In the genomic region with DNA sequence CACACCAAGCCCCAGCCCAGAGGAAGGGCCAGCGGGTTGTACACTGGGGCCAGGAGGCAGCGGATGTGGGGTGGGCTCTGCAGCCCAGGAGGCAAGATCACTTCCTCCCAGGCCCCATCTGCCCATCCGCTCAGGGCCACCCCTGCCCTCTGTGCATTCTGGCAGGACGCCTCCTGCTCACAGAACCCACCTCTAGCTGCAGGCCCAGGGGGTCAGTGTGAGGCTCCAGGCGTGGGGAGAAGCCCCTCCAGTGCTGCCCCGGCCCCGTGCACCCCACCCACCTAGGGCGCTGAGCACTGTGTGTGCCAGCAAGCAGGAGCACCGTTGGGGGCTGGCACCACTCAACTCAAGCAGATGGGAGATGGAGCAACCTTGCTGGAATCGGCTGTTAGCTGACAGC, we compare ENCODE assay signal across 19 cellular contexts.
"Had no signal": no experiment of that assay in that cellular context is flagged by ENCODE, and none has a peak within 500 bp of the region (broad histone marks: within the 10 kb centered on the region; RNA-seq: fewer than 3 reads in every experiment).

No MANE protein-coding gene starts in this region.

- H3K9me3 Mint-ChIP-seq: activated T-cell treated with anti-CD3 and anti-CD28 coated beads, Interleukin-2, amount 50 U/mL, for 72 hours; nephron progenitor cell; stimulated activated effector memory CD8-positive, alpha-beta T cell treated with anti-CD3 and anti-CD28 coated beads, Interleukin-12 subunit alpha, Interleukin-12 subunit beta, amount 100 ng/mL, for 72 hours had no signal

- H3K27ac Mint-ChIP-seq: activated T-cell treated with anti-CD3 and anti-CD28 coated beads, Interleukin-2, amount 50 U/mL, for 72 hours; nephron progenitor cell; stimulated activated effector memory CD8-positive, alpha-beta T cell treated with anti-CD3 and anti-CD28 coated beads, Interleukin-12 subunit alpha, Interleukin-12 subunit beta, amount 100 ng/mL, for 72 hours had no signal

- H3K27ac ChIP-seq: ascending aorta, gastrocnemius medialis, heart right ventricle, skin epidermis, thoracic aorta, upper lobe of left lung had no signal

- H3K36me3 Mint-ChIP-seq: stimulated activated effector memory CD8-positive, alpha-beta T cell treated with anti-CD3 and anti-CD28 coated beads, Interleukin-12 subunit alpha, Interleukin-12 subunit beta, amount 100 ng/mL, for 72 hours had no signal

- H3K4me3 ChIP-seq: ascending aorta, gastrocnemius medialis, heart right ventricle, lung, skin epidermis, thoracic aorta, upper lobe of left lung had no signal

- H3K9me3 ChIP-seq: ascending aorta, gastrocnemius medialis, heart right ventricle, thoracic aorta, upper lobe of left lung had no signal

- H3K4me1 ChIP-seq: ascending aorta had no signal

- H3K36me3 ChIP-seq: ascending aorta, gastrocnemius medialis, heart right ventricle, thoracic aorta, upper lobe of left lung had no signal

- ATAC-seq: activated T-cell treated with anti-CD3 and anti-CD28 coated beads, Interleukin-2, amount 50 U/mL, for 72 hours; esophagus mucosa; gastrocnemius medialis; heart right ventricle; stimulated activated effector memory CD8-positive, alpha-beta T cell treated with anti-CD3 and anti-CD28 coated beads, Interleukin-12 subunit alpha, Interleukin-12 subunit beta, amount 100 ng/mL, for 72 hours had no signal

- DNase-seq: activated CD4-positive, alpha-beta T cell treated with anti-CD3 and anti-CD28 coated beads, Interleukin-2, amount 50 U/mL, for 4 hours; activated effector memory CD4-positive, alpha-beta T cell treated with anti-CD3 and anti-CD28 coated beads, Interleukin-2, amount 50 U/mL, for 16 hours; activated naive CD4-positive, alpha-beta T cell treated with anti-CD3 and anti-CD28 coated beads, Interleukin-2, amount 50 U/mL, for 16 hours; activated T-cell treated with anti-CD3 and anti-CD28 coated beads, Interleukin-2, amount 50 U/mL, for 72 hours; effector CD8-positive, alpha-beta T cell; gastrocnemius medialis; kidney glomerular epithelial cell; nephron progenitor cell; occipital lobe; stimulated activated CD4-positive, alpha-beta T cell treated with anti-CD3 and anti-CD28 coated beads, Interleukin-15, amount 100 ng/mL, for 24 hours; stimulated activated CD4-positive, alpha-beta T cell treated with anti-CD3 and anti-CD28 coated beads, Interleukin-4, amount 100 ng/mL, for 24 hours had no signal

- H3K27me3 ChIP-seq: ascending aorta, gastrocnemius medialis, heart right ventricle, upper lobe of left lung had no signal

- H3K4me3 Mint-ChIP-seq: activated T-cell treated with anti-CD3 and anti-CD28 coated beads, Interleukin-2, amount 50 U/mL, for 72 hours; nephron progenitor cell; stimulated activated effector memory CD8-positive, alpha-beta T cell treated with anti-CD3 and anti-CD28 coated beads, Interleukin-12 subunit alpha, Interleukin-12 subunit beta, amount 100 ng/mL, for 72 hours had no signal
